In genomic region chrX:70481424-70481823, GRCh38 we compare ENCODE assay signal across 21 cellular contexts. TPM values are rescaled to one million over a fixed set of nuclear protein-coding genes. Genes with fewer than 3 reads are reported as not detected.
DNase-seq lines count a peak whose midpoint lies in the region; ATAC-seq, FAIRE-seq and TF ChIP-seq lines count a peak whose summit lies in the region.
"Had no signal": no experiment of that assay in that cellular context is flagged by ENCODE, and none has a peak within 500 bp of the region (broad histone marks: within the 10 kb centered on the region; RNA-seq: fewer than 3 reads in every experiment).

No MANE protein-coding gene starts in this region.

- peaks cover 46% of the 10 kb centered on the region for H3K4me1 ChIP-seq in left ventricle myocardium inferior
- peaks cover 31% of the 10 kb centered on the region for H3K4me1 ChIP-seq in vagina

- ATAC-seq in activated CD8-positive, alpha-beta T cell treated with anti-CD3 and anti-CD28 coated beads for 36 hours = no peak
- ATAC-seq in GM19324 (IDR thresholded peaks at IDR 0.05; ENCODE audit: low FRiP score, unreplicated experiment) = no peak
- ATAC-seq: stimulated activated memory B cell treated with anti-CD40 and anti-IgM and Interleukin-4, amounts not matched to agents 10 μg/mL and 1 μg/mL and 100 μg/mL, for 72 hours; T-cell had no signal

- H3K36me3 ChIP-seq in WERI-Rb-1 (0 out of 2 replicates have a peak, but pooled peaks cover 3% of the 10 kb centered on the region), left ventricle myocardium inferior (no peaks in the 10 kb centered on the region), vagina (no peaks in the 10 kb centered on the region)

- TF ChIP-seq POLR2A in vagina (IDR thresholded peaks at IDR 0.05) = no peak

- DNase-seq in Calu3 (no peak), WERI-Rb-1 (no peak), left ventricle myocardium inferior (no peak), renal cortical epithelial cell (ENCODE audit: low read depth) (peak; percentile 70), vagina (ENCODE audit: extremely low spot score in 2 of 2) (no peak), D721Med (ENCODE audit: insufficient read length, low spot score) (no peak)
- no peak for DNase-seq in activated CD8-positive, alpha-beta T cell treated with anti-CD3 and anti-CD28 coated beads for 36 hours
- DNase-seq: activated CD4-positive, alpha-beta T cell treated with anti-CD3 and anti-CD28 coated beads for 1 hour; activated T-cell treated with anti-CD3 and anti-CD28 coated beads, Interleukin-2, amount 50 U/mL, for 48 hours; GF-D8; MM.1S; NCI-H2227 treated with DMSO at 0.1 percent for 48 hours; stimulated activated CD4-positive, alpha-beta T cell treated with anti-CD3 and anti-CD28 coated beads, Interleukin-4, amount 100 ng/mL, for 24 hours; T-cell had no signal

- CTCF ChIA-PET in Calu3 (lab: Charles Lee) = interaction anchor here (2.5 kb wide), 1 partner anchor 72 kb away, joined by 11 read pairs; no protein-coding TSS in a partner anchor
- CTCF ChIA-PET in activated CD8-positive, alpha-beta T cell treated with anti-CD3 and anti-CD28 coated beads for 36 hours (lab: Charles Lee) = no interaction called here

- TF ChIP-seq CTCF in Calu3 (IDR thresholded peaks at IDR 0.05; ENCODE audit: unreplicated experiment) (no peak), WERI-Rb-1 (IDR thresholded peaks at IDR 0.05; ENCODE audit: low read depth, low read length) (no peak), left ventricle myocardium inferior (IDR thresholded peaks at IDR 0.05; ENCODE audit: borderline replicate concordance) (no peak), vagina (IDR thresholded peaks at IDR 0.05) (no peak), D721Med (IDR thresholded peaks at IDR 0.05; ENCODE audit: insufficient read depth, missing control alignments) (no peak)
- TF ChIP-seq CTCF in activated CD8-positive, alpha-beta T cell treated with anti-CD3 and anti-CD28 coated beads for 36 hours (IDR thresholded peaks at IDR 0.05) = no peak

- POLR2A ChIA-PET in activated CD8-positive, alpha-beta T cell treated with anti-CD3 and anti-CD28 coated beads for 36 hours (lab: Charles Lee) = no interaction called here

- H3K4me1 Mint-ChIP-seq in Calu3 (ENCODE audit: low read depth, unreplicated experiment) = peaks cover 67% of the 10 kb centered on the region
- no peaks in the 10 kb centered on the region for H3K4me1 Mint-ChIP-seq in activated CD8-positive, alpha-beta T cell treated with anti-CD3 and anti-CD28 coated beads for 36 hours (ENCODE audit: low read depth)
- H3K4me1 Mint-ChIP-seq: stimulated activated memory B cell treated with anti-CD40 and anti-IgM and Interleukin-4, amounts not matched to agents 10 μg/mL and 1 μg/mL and 100 μg/mL, for 72 hours had no signal

- H3K9me3 ChIP-seq in WERI-Rb-1 (ENCODE audit: severe bottlenecking) (no peaks in the 10 kb centered on the region), left ventricle myocardium inferior (replicated peaks) (no peaks in the 10 kb centered on the region), vagina (no peaks in the 10 kb centered on the region)
- H3K9me3 ChIP-seq: HAP-1 had no signal

- H3K27ac ChIP-seq in WERI-Rb-1 (peak overlapping the region; percentile 16), left ventricle myocardium inferior (replicated peaks) (peak overlapping the region; percentile 87), vagina (no peak overlapping the region)

- H3K27ac Mint-ChIP-seq in Calu3 (ENCODE audit: unreplicated experiment) = peak overlapping the region; percentile 67
- H3K27ac Mint-ChIP-seq in activated CD8-positive, alpha-beta T cell treated with anti-CD3 and anti-CD28 coated beads for 36 hours = no peak overlapping the region
- H3K27ac Mint-ChIP-seq: stimulated activated memory B cell treated with anti-CD40 and anti-IgM and Interleukin-4, amounts not matched to agents 10 μg/mL and 1 μg/mL and 100 μg/mL, for 72 hours; T-cell had no signal

- H3K9me3 Mint-ChIP-seq in Calu3 (ENCODE audit: low read depth, unreplicated experiment) = no peaks in the 10 kb centered on the region
- H3K9me3 Mint-ChIP-seq in activated CD8-positive, alpha-beta T cell treated with anti-CD3 and anti-CD28 coated beads for 36 hours = no peaks in the 10 kb centered on the region
- H3K9me3 Mint-ChIP-seq: CD14-positive monocyte; stimulated activated memory B cell treated with anti-CD40 and anti-IgM and Interleukin-4, amounts not matched to agents 10 μg/mL and 1 μg/mL and 100 μg/mL, for 72 hours; T-cell had no signal

- BruUV-seq in Calu3 (replicated peaks; lab: Mats Ljungman, UMichigan) = no TSS peak

- peak overlapping the region; percentile 13 for H3K4me3 Mint-ChIP-seq in Calu3 (ENCODE audit: low read depth, unreplicated experiment)
- no peak overlapping the region for H3K4me3 Mint-ChIP-seq in activated CD8-positive, alpha-beta T cell treated with anti-CD3 and anti-CD28 coated beads for 36 hours
- H3K4me3 Mint-ChIP-seq: CD14-positive monocyte; stimulated activated memory B cell treated with anti-CD40 and anti-IgM and Interleukin-4, amounts not matched to agents 10 μg/mL and 1 μg/mL and 100 μg/mL, for 72 hours; T-cell had no signal

- peaks cover 40% of the 10 kb centered on the region for H3K36me3 Mint-ChIP-seq in Calu3 (ENCODE audit: insufficient read depth, unreplicated experiment)
- H3K36me3 Mint-ChIP-seq in activated CD8-positive, alpha-beta T cell treated with anti-CD3 and anti-CD28 coated beads for 36 hours (ENCODE audit: low read depth) = peaks cover 6% of the 10 kb centered on the region
- H3K36me3 Mint-ChIP-seq: CD14-positive monocyte had no signal

- H3K27me3 Mint-ChIP-seq in Calu3 (ENCODE audit: unreplicated experiment) = no peaks in the 10 kb centered on the region
- no peaks in the 10 kb centered on the region for H3K27me3 Mint-ChIP-seq in activated CD8-positive, alpha-beta T cell treated with anti-CD3 and anti-CD28 coated beads for 36 hours
- H3K27me3 Mint-ChIP-seq: stimulated activated memory B cell treated with anti-CD40 and anti-IgM and Interleukin-4, amounts not matched to agents 10 μg/mL and 1 μg/mL and 100 μg/mL, for 72 hours had no signal

- FAIRE-seq in D721Med (lab: Jason Lieb, UNC) = no peak
- FAIRE-seq: endometrium had no signal

- H3K4me3 ChIP-seq in WERI-Rb-1 (ENCODE audit: low read depth, low read length) (no peak overlapping the region), left ventricle myocardium inferior (no peak overlapping the region), vagina (no peak overlapping the region)
- H3K4me3 ChIP-seq: HAP-1 had no signal

- peaks cover 7% of the 10 kb centered on the region for H3K27me3 ChIP-seq in WERI-Rb-1 (ENCODE audit: insufficient read depth, low read depth, severe bottlenecking)
- H3K27me3 ChIP-seq in left ventricle myocardium inferior (ENCODE audit: low read depth) = no peaks in the 10 kb centered on the region
- H3K27me3 ChIP-seq in vagina = no peaks in the 10 kb centered on the region

- intact Hi-C loops in Calu3 (cut with micrococcal nuclease; ENCODE audit: unreplicated experiment) (loop anchor here (5.0 kb wide), 1 partner anchor 49 kb away; no protein-coding TSS in a partner anchor), left ventricle myocardium inferior (cut with micrococcal nuclease) (no loop called here), vagina (cut with DNase I) (no loop called here)
- intact Hi-C loops in activated CD8-positive, alpha-beta T cell treated with anti-CD3 and anti-CD28 coated beads for 36 hours (cut with micrococcal nuclease) = no loop called here

RNA-seq across cellular contexts. Expression of gene DLG3, which starts 36.8 kb away (rescaled TPM):
- 55.8 and 62.5 TPM in 2 replicates for total RNA-seq in Calu3 (2022)
- total RNA-seq in left ventricle myocardium inferior = 7.9 TPM
- 33.5 and 34.2 TPM in 2 replicates for total RNA-seq in renal cortical epithelial cell
- 10 to 100 TPM; 24.8 to 27.3 TPM for total RNA-seq in activated CD8-positive, alpha-beta T cell treated with anti-CD3 and anti-CD28 coated beads for 36 hours
- 27.0 TPM for total RNA-seq in vagina

RNA-seq across cellular contexts. Expression of gene GDPD2, which starts 58.3 kb away (rescaled TPM):
- total RNA-seq in Calu3 (2022) (not detected in 2 replicates), left ventricle myocardium inferior (not detected), renal cortical epithelial cell (0.05 TPM in 1 of 2 replicates, not detected in the other), vagina (not detected)
- total RNA-seq in activated CD8-positive, alpha-beta T cell treated with anti-CD3 and anti-CD28 coated beads for 36 hours = not detected
- total RNA-seq: mononuclear cell, pulmonary artery endothelial cell, T-cell had no signal
